In genomic region chr21:31731112-31731801, GRCh38 we compare ENCODE assay signal across 8 cellular contexts. TPM values are rescaled to one million over a fixed set of nuclear protein-coding genes. Genes with fewer than 3 reads are reported as not detected.
DNase-seq lines count a peak whose midpoint lies in the region; ATAC-seq and TF ChIP-seq lines count a peak whose summit lies in the region.

No MANE protein-coding gene starts in this region.

- no peak for TF ChIP-seq POLR2A in HCT116 (IDR thresholded peaks at IDR 0.05; ENCODE audit: borderline replicate concordance, extremely low read depth, insufficient read depth, insufficient read length)

- H3K9me2 ChIP-seq in HCT116 (ENCODE audit: insufficient read depth) = no peaks in the 10 kb centered on the region

- peak; percentile 33 for ATAC-seq in HCT116
- ATAC-seq in stimulated activated naive CD8-positive, alpha-beta T cell treated with anti-CD3 and anti-CD28 coated beads, Interleukin-15, amount 100 ng/mL, for 72 hours = peak; percentile 56

- CTCF ChIA-PET in HCT116 (lab: Charles Lee) = no interaction called here

- RAD21 ChIA-PET in HCT116 (lab: Charles Lee; ENCODE audit: low non-redundant PET in 1 of 2, low total read pairs in 2 of 2, uncharacterized antibody in 2 of 2, unreplicated experiment in 2 of 2) = no interaction called here

- H4K20me1 ChIP-seq in HCT116 (ENCODE audit: insufficient read depth) = peaks cover 19% of the 10 kb centered on the region; the same call in 1 of the 2 replicates

- peak overlapping the region; percentile 56 to 74 for H3K27ac Mint-ChIP-seq in stimulated activated naive CD8-positive, alpha-beta T cell treated with anti-CD3 and anti-CD28 coated beads, Interleukin-15, amount 100 ng/mL, for 72 hours

- BruUV-seq in HCT116 (replicated peaks; lab: Mats Ljungman, UMichigan) = no TSS peak

- H3K4me1 ChIP-seq in HCT116 (ENCODE audit: control insufficient read depth in 1 of 2, insufficient read depth in 2 of 2, low read length in 2 of 2) = peaks cover 15 to 31% of the 10 kb centered on the region in 2 experiments

- H3K4me2 ChIP-seq in HCT116 (ENCODE audit: low read length) = peak overlapping the region; percentile 90

- H3K9ac ChIP-seq in HCT116 (ENCODE audit: low read length) = peak overlapping the region; percentile 93

- H3K4me3 ChIP-seq in GM12875 (ENCODE audit: low read depth, low read length) (peak overlapping the region; percentile 91), HCT116 (replicated peaks in 1 of 2; ENCODE audit: low read depth in 1 of 2, low read length in 2 of 2) (peak overlapping the region; percentile 60 to 77)

- peak overlapping the region; percentile 79 to 86 for H3K4me3 Mint-ChIP-seq in stimulated activated naive CD8-positive, alpha-beta T cell treated with anti-CD3 and anti-CD28 coated beads, Interleukin-15, amount 100 ng/mL, for 72 hours

- H3K9me3 ChIP-seq in HCT116 (ENCODE audit: control insufficient read depth in 1 of 2, insufficient read depth in 1 of 2, low read depth in 1 of 2, low read length in 2 of 2) = no peaks in the 10 kb centered on the region

- no peaks in the 10 kb centered on the region for H3K27me3 Mint-ChIP-seq in stimulated activated naive CD8-positive, alpha-beta T cell treated with anti-CD3 and anti-CD28 coated beads, Interleukin-15, amount 100 ng/mL, for 72 hours

- H3K79me2 ChIP-seq in HCT116 (ENCODE audit: insufficient read depth, low read length) = peaks cover 56% of the 10 kb centered on the region

- H3K36me3 ChIP-seq in HCT116 (ENCODE audit: control insufficient read depth in 1 of 2, insufficient read depth in 2 of 2, low read length in 2 of 2) = no peaks in the 10 kb centered on the region

- TF ChIP-seq CTCF in GM12875 (IDR thresholded peaks at IDR 0.05; ENCODE audit: borderline replicate concordance, insufficient read depth, low read depth, low read length) (peak; percentile 38; the same call in 1 of the 2 replicates), HCT116 (IDR thresholded peaks at IDR 0.05 in 2 of 3, conservative IDR thresholded peaks at IDR 0.05 in 1 of 3; ENCODE audit: borderline replicate concordance in 1 of 3, insufficient read depth in 1 of 3, low read depth in 2 of 3, low read length in 2 of 3) (no peak)

- no peaks in the 10 kb centered on the region for H3K27me3 ChIP-seq in HCT116 (ENCODE audit: insufficient read depth, low read length)

- no peaks in the 10 kb centered on the region for H3K9me3 Mint-ChIP-seq in stimulated activated naive CD8-positive, alpha-beta T cell treated with anti-CD3 and anti-CD28 coated beads, Interleukin-15, amount 100 ng/mL, for 72 hours

- H3K27ac ChIP-seq in HCT116 (ENCODE audit: low read depth, low read length) (peak overlapping the region; percentile 87), epithelial cell of prostate (peak overlapping the region; percentile 85)

- intact Hi-C loops in HCT116 (cut with micrococcal nuclease) = no loop called here

- no peak overlapping the region for H2AFZ ChIP-seq in HCT116 (ENCODE audit: low read depth, low read length, poor library complexity, severe bottlenecking)

- POLR2A ChIA-PET in HCT116 (lab: Charles Lee) = no interaction called here

- TF ChIP-seq RAD21 in HCT116 (IDR thresholded peaks at IDR 0.05; ENCODE audit: low read depth) = no peak

- no peaks in the 10 kb centered on the region for H3K4me1 Mint-ChIP-seq in stimulated activated naive CD8-positive, alpha-beta T cell treated with anti-CD3 and anti-CD28 coated beads, Interleukin-15, amount 100 ng/mL, for 72 hours

- DNase-seq in HCT116 (ENCODE audit: low read depth, low spot score) (no peak), NCI-H1930 (lab: John Stamatoyannopoulos, UW) (peak; percentile 6 to 14), activated T-cell treated with anti-CD3 and anti-CD28 coated beads for 1 hour (ENCODE audit: low read depth) (peak; percentile 36), epithelial cell of prostate (ENCODE audit: low read depth, low spot score) (no peak), myocyte (ENCODE audit: low read depth) (peak; percentile 52), NCI-H446 (lab: John Stamatoyannopoulos, UW) (no peak)
- peak; percentile 67 to 68 for DNase-seq in stimulated activated naive CD8-positive, alpha-beta T cell treated with anti-CD3 and anti-CD28 coated beads, Interleukin-15, amount 100 ng/mL, for 72 hours

TF ChIP-seq in HCT116, 20 proteins besides CTCF, POLR2A, EP300 and RAD21:
- TF ChIP-seq ATF3 (IDR thresholded peaks at IDR 0.05) (no peak), REST (IDR thresholded peaks at IDR 0.05; ENCODE audit: low read depth) (no peak), ZNF274 (IDR thresholded peaks at IDR 0.05; ENCODE audit: low read depth, low read length) (no peak), EZH2phosphoT487 (IDR thresholded peaks at IDR 0.05; ENCODE audit: borderline replicate concordance) (no peak), YY1 (IDR thresholded peaks at IDR 0.05; ENCODE audit: extremely low read depth, insufficient replicate concordance, low read depth, low read length) (no peak), EZH2 (IDR thresholded peaks at IDR 0.05) (no peak), JUND (IDR thresholded peaks at IDR 0.05) (no peak), EGR1 (IDR thresholded peaks at IDR 0.05; ENCODE audit: low read depth) (no peak)

RNA-seq across cellular contexts. Expression of gene SCAF4, which starts 0.7 kb away (rescaled TPM):
- total RNA-seq in HCT116 (2021; ENCODE audit: unreplicated experiment) (31.1 TPM), myocyte (6.1 and 6.2 TPM in 2 replicates)
- polyA plus RNA-seq in HCT116 (2012) = 15.1 and 17.5 TPM in 2 replicates
- 10.3 TPM for polyA plus RNA-seq in myocyte (2012)

Comparison
In these comparisons a context has a peak if more than half of its experiments do, and no peak if none do; other contexts are left out.
1. DNase-seq: peak in NCI-H1930 (2 of 2), activated T-cell treated with anti-CD3 and anti-CD28 coated beads for 1 hour (single experiment), myocyte (single experiment) and stimulated activated naive CD8-positive, alpha-beta T cell treated with anti-CD3 and anti-CD28 coated beads, Interleukin-15, amount 100 ng/mL, for 72 hours (2 of 2); none in HCT116 (single experiment), epithelial cell of prostate (single experiment) and NCI-H446 (0 of 2).